ENCODE assay signal across 1 cellular context in genomic region chr9:124795881-124796415, GRCh38.
TF ChIP-seq lines count a peak whose summit lies in the region.

No MANE protein-coding gene starts in this region.

TF ChIP-seq in WTC11, 78 proteins besides CTCF, POLR2A, EP300 and RAD21 (continued from another document):
- TF ChIP-seq ATF2 (CRISPR knock-in tag; IDR thresholded peaks at IDR 0.05; ENCODE audit: borderline replicate concordance, low read depth) (no peak), ZNF232 (CRISPR knock-in tag; IDR thresholded peaks at IDR 0.05) (no peak), ESRRA (CRISPR knock-in tag; IDR thresholded peaks at IDR 0.05; ENCODE audit: borderline replicate concordance) (no peak), MAX (CRISPR knock-in tag; IDR thresholded peaks at IDR 0.05) (no peak), ZBTB21 (CRISPR knock-in tag; IDR thresholded peaks at IDR 0.05; ENCODE audit: borderline replicate concordance) (no peak), ELF4 (CRISPR knock-in tag; IDR thresholded peaks at IDR 0.05; ENCODE audit: low read depth) (no peak), ZNF281 (CRISPR knock-in tag; IDR thresholded peaks at IDR 0.05) (no peak), ZNF423 (CRISPR knock-in tag; IDR thresholded peaks at IDR 0.05) (no peak), FOXK1 (CRISPR knock-in tag; IDR thresholded peaks at IDR 0.05) (no peak), NR2C2 (CRISPR knock-in tag; IDR thresholded peaks at IDR 0.05) (no peak), ZNF317 (CRISPR knock-in tag; IDR thresholded peaks at IDR 0.05; ENCODE audit: borderline replicate concordance, low read depth) (no peak), TP53 (CRISPR knock-in tag; IDR thresholded peaks at IDR 0.05) (no peak)
- TF ChIP-seq, protein P1, sequence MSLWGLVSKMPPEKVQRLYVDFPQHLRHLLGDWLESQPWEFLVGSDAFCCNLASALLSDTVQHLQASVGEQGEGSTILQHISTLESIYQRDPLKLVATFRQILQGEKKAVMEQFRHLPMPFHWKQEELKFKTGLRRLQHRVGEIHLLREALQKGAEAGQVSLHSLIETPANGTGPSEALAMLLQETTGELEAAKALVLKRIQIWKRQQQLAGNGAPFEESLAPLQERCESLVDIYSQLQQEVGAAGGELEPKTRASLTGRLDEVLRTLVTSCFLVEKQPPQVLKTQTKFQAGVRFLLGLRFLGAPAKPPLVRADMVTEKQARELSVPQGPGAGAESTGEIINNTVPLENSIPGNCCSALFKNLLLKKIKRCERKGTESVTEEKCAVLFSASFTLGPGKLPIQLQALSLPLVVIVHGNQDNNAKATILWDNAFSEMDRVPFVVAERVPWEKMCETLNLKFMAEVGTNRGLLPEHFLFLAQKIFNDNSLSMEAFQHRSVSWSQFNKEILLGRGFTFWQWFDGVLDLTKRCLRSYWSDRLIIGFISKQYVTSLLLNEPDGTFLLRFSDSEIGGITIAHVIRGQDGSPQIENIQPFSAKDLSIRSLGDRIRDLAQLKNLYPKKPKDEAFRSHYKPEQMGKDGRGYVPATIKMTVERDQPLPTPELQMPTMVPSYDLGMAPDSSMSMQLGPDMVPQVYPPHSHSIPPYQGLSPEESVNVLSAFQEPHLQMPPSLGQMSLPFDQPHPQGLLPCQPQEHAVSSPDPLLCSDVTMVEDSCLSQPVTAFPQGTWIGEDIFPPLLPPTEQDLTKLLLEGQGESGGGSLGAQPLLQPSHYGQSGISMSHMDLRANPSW (CRISPR knock-in tag; conservative IDR thresholded peaks at IDR 0.05; ENCODE audit: low read depth): no peak
